In genomic region chr16:56388209-56388608, GRCh38 we compare ENCODE assay signal across 17 cellular contexts. TPM values are rescaled to one million over a fixed set of nuclear protein-coding genes. Genes with fewer than 3 reads are reported as not detected.
DNase-seq lines count a peak whose midpoint lies in the region; ATAC-seq and TF ChIP-seq lines count a peak whose summit lies in the region.
"Had no signal": no experiment of that assay in that cellular context is flagged by ENCODE, and none has a peak within 500 bp of the region (broad histone marks: within the 10 kb centered on the region; RNA-seq: fewer than 3 reads in every experiment).

No MANE protein-coding gene starts in this region.

- peaks cover 5% of the 10 kb centered on the region; the same call in 1 of the 2 replicates for H3K27me3 Mint-ChIP-seq in HFFc6 (ENCODE audit: insufficient read depth)

- no peak overlapping the region for H3K27ac Mint-ChIP-seq in HFFc6
- H3K27ac Mint-ChIP-seq: H9 had no signal

- H3K4me3 Mint-ChIP-seq in HFFc6: no peak overlapping the region
- H3K4me3 Mint-ChIP-seq: H9 had no signal

- peaks cover 3% of the 10 kb centered on the region; the same call in 1 of the 2 replicates for H3K9me3 Mint-ChIP-seq in HFFc6

- H3K36me3 ChIP-seq in ascending aorta: peaks cover 63 to 74% of the 10 kb centered on the region in 2 donors
- H3K36me3 ChIP-seq in upper lobe of left lung: peaks cover 19 to 85% (median 59%) of the 10 kb centered on the region in 4 donors

- ATAC-seq in HG03039 (IDR thresholded peaks at IDR 0.05; ENCODE audit: unreplicated experiment) (no peak), upper lobe of left lung (ENCODE audit: low FRiP score in 2 of 2) (no peak)

- H3K4me3 ChIP-seq in fibroblast of mammary gland (ENCODE audit: control insufficient read depth, low read depth, low read length): no peak overlapping the region
- no peak overlapping the region for H3K4me3 ChIP-seq in ascending aorta
- no peak overlapping the region for H3K4me3 ChIP-seq in upper lobe of left lung
- H3K4me3 ChIP-seq: PC-9 had no signal

- H3K36me3 Mint-ChIP-seq in HFFc6 (ENCODE audit: low read depth): peaks cover 70% of the 10 kb centered on the region

- TF ChIP-seq POLR2A in upper lobe of left lung (IDR thresholded peaks at IDR 0.05): no peak

- H3K4me1 ChIP-seq in ascending aorta: no peaks in the 10 kb centered on the region
- H3K4me1 ChIP-seq in upper lobe of left lung: no peaks in the 10 kb centered on the region
- H3K4me1 ChIP-seq: Caco-2 had no signal

- no peaks in the 10 kb centered on the region for H3K27me3 ChIP-seq in ascending aorta
- no peaks in the 10 kb centered on the region for H3K27me3 ChIP-seq in upper lobe of left lung

- H3K27ac ChIP-seq in ascending aorta: no peak overlapping the region
- no peak overlapping the region for H3K27ac ChIP-seq in upper lobe of left lung
- H3K27ac ChIP-seq: PC-9 had no signal

- H3K9me3 ChIP-seq in ascending aorta (no peaks in the 10 kb centered on the region), upper lobe of left lung (no peaks in the 10 kb centered on the region)
- H3K9me3 ChIP-seq: Caco-2 had no signal

- no peak for TF ChIP-seq EP300 in upper lobe of left lung (IDR thresholded peaks at IDR 0.05)

- peaks cover 50% of the 10 kb centered on the region for H3K4me1 Mint-ChIP-seq in HFFc6 (ENCODE audit: low read depth)
- H3K4me1 Mint-ChIP-seq: H9 had no signal

- DNase-seq in HFFc6 (peak; percentile 45), amniotic epithelial cell (ENCODE audit: low read depth) (peak; percentile 77), fibroblast of mammary gland (ENCODE audit: low read depth) (peak; percentile 67), NCI-H82 treated with DMSO at 0.1 percent for 48 hours (lab: John Stamatoyannopoulos, UW; ENCODE audit: unreplicated experiment) (no peak), ascending aorta (ENCODE audit: low spot score in 2 of 2) (no peak), upper lobe of left lung (no peak)
- DNase-seq: ACHN, Caco-2, DMS153, H9, MV-4-11, NCI-H1417, NCI-H2029 treated with DMSO at 0.1 percent for 48 hours, NCI-H510A treated with DMSO at 0.1 percent for 48 hours, NCI-H82, PC-9 had no signal

- intact Hi-C loops in ascending aorta (cut with DNase I): no loop called here

- no peak for TF ChIP-seq CTCF in HFFc6 (IDR thresholded peaks at IDR 0.05)
- TF ChIP-seq CTCF in fibroblast of mammary gland (conservative IDR thresholded peaks at IDR 0.05; ENCODE audit: control insufficient read depth, insufficient read depth, low read depth, low read length): no peak
- TF ChIP-seq CTCF in ascending aorta (IDR thresholded peaks at IDR 0.05): no peak
- TF ChIP-seq CTCF in upper lobe of left lung (IDR thresholded peaks at IDR 0.05): no peak

RNA-seq across cellular contexts. Expression of gene AMFR, which starts 37.1 kb away (rescaled TPM):
- 100 to 1,000 TPM; 104 to 117 (median 112) TPM for total RNA-seq in HFFc6 (2021; fragmentation: NEBNext Ultra II Directional; extraction: Animal tissue kit (Norgen Biotek cat#: 25700))
- 112 TPM for total RNA-seq in ascending aorta
- 100 to 1,000 TPM in 3 of 6 donors, 10 to 100 TPM in 3; 67.1 to 344 (median 98.0) TPM for total RNA-seq in upper lobe of left lung

Comparison
In these comparisons a context has a peak if more than half of its experiments do, and no peak if none do; other contexts are left out.
1. DNase-seq: peak in HFFc6 (single experiment), amniotic epithelial cell (single experiment) and fibroblast of mammary gland (single experiment); none in NCI-H82 treated with DMSO at 0.1 percent for 48 hours (single experiment), ascending aorta (0 of 2) and upper lobe of left lung (0 of 2).